Comparison of ENCODE assay signal across 16 cellular contexts in the genomic region with DNA sequence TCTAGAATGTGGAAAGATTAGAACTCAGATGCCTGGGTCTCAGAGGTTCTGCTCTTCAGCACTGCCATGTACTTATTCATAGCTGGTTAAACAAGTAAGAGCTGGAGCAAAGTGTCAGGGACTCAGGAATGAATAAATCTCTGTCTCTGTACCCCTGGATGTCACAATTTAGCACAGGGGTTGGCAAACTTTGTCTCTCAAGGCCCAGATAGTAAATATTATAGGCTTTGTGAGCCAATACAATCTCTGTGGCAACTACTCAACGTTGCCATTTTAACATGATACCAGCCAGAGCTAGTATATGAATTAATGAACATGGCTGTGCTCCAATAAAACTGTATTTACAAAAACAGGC.
A peak's percentile ranks its signal among the peaks of the same experiment; 100 is the strongest.
DNase-seq lines count a peak whose midpoint lies in the region; ATAC-seq and TF ChIP-seq lines count a peak whose summit lies in the region.
"Had no signal": no experiment of that assay in that cellular context is flagged by ENCODE, and none has a peak within 500 bp of the region (broad histone marks: within the 10 kb centered on the region; RNA-seq: fewer than 3 reads in every experiment).

No MANE protein-coding gene starts in this region.

- peak overlapping the region; percentile 80 for H2AK5ac ChIP-seq in mesenchymal stem cell (ENCODE audit: low read length, severe bottlenecking)

- H3K4me3 ChIP-seq in mesenchymal stem cell (ENCODE audit: insufficient read depth in 1 of 2, low read depth in 1 of 2, low read length in 2 of 2) (no peak overlapping the region), suprapubic skin (no peak overlapping the region)
- H3K4me3 ChIP-seq in CD8-positive, alpha-beta memory T cell (ENCODE audit: low read length), result no peak overlapping the region
- H3K4me3 ChIP-seq: GM12878, GM23248, HAP-1 had no signal

- no CpG with 5 or more reads among the region's 1 CpG for WGBS in mesenchymal stem cell
- WGBS in suprapubic skin, result 44% methylated on average over 1 of the region's 1 CpG

- H3K4me2 ChIP-seq in mesenchymal stem cell (ENCODE audit: low read length, poor library complexity, severe bottlenecking), result no peak overlapping the region

- H3K23ac ChIP-seq in mesenchymal stem cell (ENCODE audit: low read length in 2 of 2), result no peak overlapping the region

- no peak overlapping the region for H3K18ac ChIP-seq in mesenchymal stem cell (ENCODE audit: low read depth in 1 of 2, low read length in 2 of 2)

- no peak overlapping the region for H2BK5ac ChIP-seq in mesenchymal stem cell (ENCODE audit: low read depth, low read length, poor library complexity, severe bottlenecking)

- no peak overlapping the region for H2BK15ac ChIP-seq in mesenchymal stem cell (ENCODE audit: low read depth, poor library complexity, severe bottlenecking)

- H3K36me3 Mint-ChIP-seq in Calu3 (ENCODE audit: insufficient read depth, unreplicated experiment), result no peaks in the 10 kb centered on the region
- no peaks in the 10 kb centered on the region for H3K36me3 Mint-ChIP-seq in CD8-positive, alpha-beta memory T cell

- POLR2A ChIA-PET in CD8-positive, alpha-beta memory T cell (lab: Charles Lee), result no interaction called here

- H3K9me3 ChIP-seq in mesenchymal stem cell (ENCODE audit: control insufficient read depth, low read length) (no peaks in the 10 kb centered on the region), suprapubic skin (peaks cover 3% of the 10 kb centered on the region)
- H3K9me3 ChIP-seq in CD8-positive, alpha-beta memory T cell (ENCODE audit: low read length), result no peaks in the 10 kb centered on the region
- H3K9me3 ChIP-seq: HAP-1 had no signal

- no peak overlapping the region for H3K9ac ChIP-seq in mesenchymal stem cell (ENCODE audit: low read length)
- H3K9ac ChIP-seq: GM23248 had no signal

- H3K4ac ChIP-seq in mesenchymal stem cell (ENCODE audit: low read depth in 1 of 2, low read length in 2 of 2), result no peak overlapping the region

- H3K14ac ChIP-seq in mesenchymal stem cell (ENCODE audit: low read length in 2 of 2), result no peak overlapping the region

- peaks cover 2% of the 10 kb centered on the region for H3K9me3 Mint-ChIP-seq in Calu3 (ENCODE audit: low read depth, unreplicated experiment)
- H3K9me3 Mint-ChIP-seq in CD8-positive, alpha-beta memory T cell, result peaks cover 0 to 4% (median 3%) of the 10 kb centered on the region in 5 donors
- H3K9me3 Mint-ChIP-seq: CD4-positive, alpha-beta T cell had no signal

- intact Hi-C loops in Calu3 (cut with micrococcal nuclease; ENCODE audit: unreplicated experiment), result loop anchor here (1.0 to 5.0 kb wide), 2 partner anchors 63 to 294 kb away; no protein-coding TSS in a partner anchor

- no peak overlapping the region for H2BK120ac ChIP-seq in mesenchymal stem cell (ENCODE audit: low read depth, low read length)

- H3K27ac Mint-ChIP-seq in Calu3 (ENCODE audit: unreplicated experiment), result peak overlapping the region; percentile 77
- no peak overlapping the region for H3K27ac Mint-ChIP-seq in CD8-positive, alpha-beta memory T cell
- H3K27ac Mint-ChIP-seq: CD4-positive, alpha-beta T cell had no signal

- no peak for TF ChIP-seq POLR2A in suprapubic skin (IDR thresholded peaks at IDR 0.05)

- no peak for TF ChIP-seq CTCF in Calu3 (IDR thresholded peaks at IDR 0.05; ENCODE audit: unreplicated experiment)
- TF ChIP-seq CTCF in suprapubic skin (IDR thresholded peaks at IDR 0.05), result no peak

- H3K4me1 Mint-ChIP-seq in Calu3 (ENCODE audit: low read depth, unreplicated experiment), result peaks cover 10% of the 10 kb centered on the region
- no peaks in the 10 kb centered on the region for H3K4me1 Mint-ChIP-seq in CD8-positive, alpha-beta memory T cell

- CTCF ChIA-PET in Calu3 (lab: Charles Lee), result interaction anchor here (0.6 to 1.5 kb wide), 4 partner anchors 14 to 1809 kb away, joined by 3 to 7 read pairs (median 4); no protein-coding TSS in a partner anchor
- CTCF ChIA-PET in CD8-positive, alpha-beta memory T cell (lab: Charles Lee), result no interaction called here

- H3K79me1 ChIP-seq in mesenchymal stem cell (replicated peaks; ENCODE audit: low read length, poor library complexity, severe bottlenecking), result no peaks in the 10 kb centered on the region

- H4K91ac ChIP-seq in mesenchymal stem cell (ENCODE audit: low read length), result no peak overlapping the region

- H3K27ac ChIP-seq in mesenchymal stem cell (ENCODE audit: low read length, poor library complexity, severe bottlenecking), result peak overlapping the region; percentile 61
- H3K27ac ChIP-seq in CD8-positive, alpha-beta memory T cell (ENCODE audit: low read depth, low read length), result no peak overlapping the region
- no peak overlapping the region for H3K27ac ChIP-seq in suprapubic skin
- H3K27ac ChIP-seq: C4-2B, GM23248 had no signal

- H3K4me1 ChIP-seq in mesenchymal stem cell (ENCODE audit: control insufficient read depth, insufficient read depth, low read depth, low read length) (no peaks in the 10 kb centered on the region), suprapubic skin (no peaks in the 10 kb centered on the region)
- no peaks in the 10 kb centered on the region for H3K4me1 ChIP-seq in CD8-positive, alpha-beta memory T cell (ENCODE audit: insufficient read depth, low read length)
- H3K4me1 ChIP-seq: HAP-1 had no signal

- ATAC-seq in left lobe of liver, result peak; percentile 89
- ATAC-seq in GM18909 (IDR thresholded peaks at IDR 0.05; ENCODE audit: poor library complexity, unreplicated experiment), result no peak
- ATAC-seq: GM12878 had no signal

- no peaks in the 10 kb centered on the region for H3K27me3 ChIP-seq in mesenchymal stem cell (ENCODE audit: control insufficient read depth in 1 of 2, insufficient read depth in 1 of 2, low read length in 2 of 2)
- no peaks in the 10 kb centered on the region for H3K27me3 ChIP-seq in CD8-positive, alpha-beta memory T cell (ENCODE audit: insufficient read depth, low read length, poor library complexity, severe bottlenecking)
- H3K27me3 ChIP-seq in suprapubic skin, result no peaks in the 10 kb centered on the region

- TF ChIP-seq EP300 in suprapubic skin (IDR thresholded peaks at IDR 0.05), result no peak

- no peak overlapping the region for H4K8ac ChIP-seq in mesenchymal stem cell (ENCODE audit: low read length)

- H2AFZ ChIP-seq in mesenchymal stem cell (ENCODE audit: low read depth, low read length), result no peak overlapping the region
- H2AFZ ChIP-seq: GM23248 had no signal

- DNase-seq in Calu3 (no peak), left lobe of liver (ENCODE audit: low spot score) (peak; percentile 46), mesenchymal stem cell (no peak), suprapubic skin (ENCODE audit: low spot score in 2 of 2) (no peak)
- no peak for DNase-seq in CD8-positive, alpha-beta memory T cell
- DNase-seq: AML-193; CD4-positive, alpha-beta T cell; DMS 273 treated with DMSO at 0.1 percent for 48 hours; DMS53; DND-41; EL; GM23248 had no signal

- no peaks in the 10 kb centered on the region for H3K27me3 Mint-ChIP-seq in Calu3 (ENCODE audit: unreplicated experiment)
- no peaks in the 10 kb centered on the region for H3K27me3 Mint-ChIP-seq in CD8-positive, alpha-beta memory T cell
- H3K27me3 Mint-ChIP-seq: CD4-positive, alpha-beta T cell had no signal

- H3K36me3 ChIP-seq in mesenchymal stem cell (ENCODE audit: control insufficient read depth in 1 of 2, insufficient read depth in 2 of 2, low read depth in 1 of 2, low read length in 2 of 2) (no peaks in the 10 kb centered on the region), suprapubic skin (no peaks in the 10 kb centered on the region)
- no peaks in the 10 kb centered on the region for H3K36me3 ChIP-seq in CD8-positive, alpha-beta memory T cell (ENCODE audit: insufficient read depth, low read length)
- H3K36me3 ChIP-seq: HAP-1 had no signal

- no peak overlapping the region for H3K4me3 Mint-ChIP-seq in Calu3 (ENCODE audit: low read depth, unreplicated experiment)
- no peak overlapping the region for H3K4me3 Mint-ChIP-seq in CD8-positive, alpha-beta memory T cell
- H3K4me3 Mint-ChIP-seq: CD4-positive, alpha-beta T cell had no signal

- H2BK12ac ChIP-seq in mesenchymal stem cell (ENCODE audit: low read length in 2 of 2), result no peak overlapping the region

- BruUV-seq in Calu3 (replicated peaks; lab: Mats Ljungman, UMichigan), result no TSS peak
